ENCODE assay signal across 8 cellular contexts in the genomic region with DNA sequence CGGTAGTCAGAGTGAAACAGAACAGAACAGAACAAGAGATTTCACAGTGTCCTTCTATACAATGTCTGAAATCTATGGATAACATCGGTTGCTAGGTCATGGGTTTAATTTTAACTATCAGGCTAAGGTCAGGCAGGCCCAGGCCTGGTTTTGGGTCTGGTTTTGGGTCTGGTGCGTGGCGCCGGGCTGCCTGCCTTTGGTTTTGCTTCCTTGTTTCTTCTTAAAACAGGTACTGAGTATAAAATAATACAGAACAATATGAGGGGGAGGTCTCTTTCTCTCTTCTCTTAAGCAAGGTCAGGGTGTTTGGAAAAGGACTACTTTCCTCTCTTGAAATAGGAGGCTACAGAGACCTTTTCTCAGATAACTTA. TPM values are rescaled to one million over a fixed set of nuclear protein-coding genes. Genes with fewer than 3 reads are reported as not detected.
A peak's percentile ranks its signal among the peaks of the same experiment; 100 is the strongest.
DNase-seq lines count a peak whose midpoint lies in the region; ATAC-seq, FAIRE-seq and TF ChIP-seq lines count a peak whose summit lies in the region.

No MANE protein-coding gene starts in this region.

- peak overlapping the region; percentile 48 to 75; a peak in 3 of 4 replicates for H3K4me3 ChIP-seq in DND-41 (ENCODE audit: low read depth in 1 of 2, low read length in 2 of 2)
- peak overlapping the region; percentile 99 for H3K4me3 ChIP-seq in MM.1S (ENCODE audit: low read length)
- peak overlapping the region; percentile 89 for H3K4me3 ChIP-seq in trophoblast cell (ENCODE audit: low read depth, low read length)

- H3K9me2 ChIP-seq in MM.1S (replicated peaks; ENCODE audit: insufficient read depth, low read length), result no peaks in the 10 kb centered on the region

- no peak overlapping the region for H2BK120ac ChIP-seq in trophoblast cell (ENCODE audit: insufficient read depth, low read length, poor library complexity)

- H4K91ac ChIP-seq in trophoblast cell (ENCODE audit: low read depth, low read length), result no peak overlapping the region

- H3K27me3 ChIP-seq in DND-41 (ENCODE audit: insufficient read depth, low read length, poor library complexity) (no peaks in the 10 kb centered on the region), MM.1S (replicated peaks; ENCODE audit: insufficient read depth, low read length) (no peaks in the 10 kb centered on the region), trophoblast cell (ENCODE audit: insufficient read depth, low read length) (no peaks in the 10 kb centered on the region)

- H3K36me3 Mint-ChIP-seq in endothelial cell (ENCODE audit: low read depth, unreplicated experiment), result peaks cover 6% of the 10 kb centered on the region

- no peak for FAIRE-seq in GM19239 (lab: Jason Lieb, UNC)

- peaks cover 14% of the 10 kb centered on the region for H3K79me1 ChIP-seq in trophoblast cell (ENCODE audit: low read length)

- peaks cover 28% of the 10 kb centered on the region for H3K4me1 Mint-ChIP-seq in endothelial cell (ENCODE audit: unreplicated experiment)

- no CpG with 5 or more reads among the region's 5 CpGs for WGBS in trophoblast cell (ENCODE audit: extremely low coverage, insufficient coverage, insufficient read length)

- H3K9ac ChIP-seq in DND-41 (ENCODE audit: low read depth, low read length), result peak overlapping the region; percentile 92
- peak overlapping the region; percentile 99 for H3K9ac ChIP-seq in MM.1S (ENCODE audit: low read length)
- H3K9ac ChIP-seq in trophoblast cell (ENCODE audit: low read length), result no peak overlapping the region

- H3K14ac ChIP-seq in trophoblast cell (ENCODE audit: low read length), result no peak overlapping the region

- H3F3A ChIP-seq in MM.1S (ENCODE audit: insufficient read depth, low read length), result peaks cover 49% of the 10 kb centered on the region

- no peak overlapping the region for H2BK12ac ChIP-seq in trophoblast cell (ENCODE audit: low read length)

- no peak for ATAC-seq in DND-41 (ENCODE audit: insufficient read depth, low read depth)

- H3K9me3 Mint-ChIP-seq in endothelial cell (ENCODE audit: unreplicated experiment), result no peaks in the 10 kb centered on the region

- H2AK5ac ChIP-seq in trophoblast cell (ENCODE audit: low read length), result no peak overlapping the region

- H3K79me2 ChIP-seq in DND-41 (ENCODE audit: insufficient read depth, low read length) (peaks cover 69% of the 10 kb centered on the region), MM.1S (ENCODE audit: low read length) (peaks cover 63% of the 10 kb centered on the region), trophoblast cell (ENCODE audit: control insufficient read depth, insufficient read depth, low read length, poor library complexity) (peaks cover 33% of the 10 kb centered on the region)

- peak overlapping the region; percentile 83 for H3K4ac ChIP-seq in trophoblast cell (ENCODE audit: low read depth, low read length)

- peaks cover 54% of the 10 kb centered on the region for H4K20me1 ChIP-seq in DND-41 (ENCODE audit: insufficient read depth, low read length)
- H4K20me1 ChIP-seq in MM.1S (ENCODE audit: insufficient read depth, low read length), result peaks cover 16% of the 10 kb centered on the region

- TF ChIP-seq CTCF in DND-41 (IDR thresholded peaks at IDR 0.05; ENCODE audit: borderline replicate concordance, extremely low read depth, low read length, poor library complexity, severe bottlenecking) (no peak), MM.1S (IDR thresholded peaks at IDR 0.05; ENCODE audit: low read length) (no peak), endothelial cell (IDR thresholded peaks at IDR 0.05; ENCODE audit: unreplicated experiment) (no peak)

- H3K36me3 ChIP-seq in DND-41 (ENCODE audit: insufficient read depth, low read length) (peaks cover 35% of the 10 kb centered on the region), MM.1S (replicated peaks; ENCODE audit: insufficient read depth, low read length) (peaks cover 5% of the 10 kb centered on the region; the same call in 1 of the 2 replicates), trophoblast cell (ENCODE audit: control insufficient read depth in 1 of 2, insufficient read depth in 2 of 2, low read length in 2 of 2) (peaks cover 23 to 31% of the 10 kb centered on the region in 2 experiments)

- no peak overlapping the region; the same call in 1 of the 2 replicates for H2AFZ ChIP-seq in DND-41 (ENCODE audit: low read depth, low read length)
- H2AFZ ChIP-seq in MM.1S (ENCODE audit: low read length), result no peak overlapping the region
- no peak overlapping the region for H2AFZ ChIP-seq in trophoblast cell (ENCODE audit: insufficient read depth, low read length, poor library complexity)

- H3K4me2 ChIP-seq in DND-41 (ENCODE audit: insufficient read depth, low read length) (peak overlapping the region; percentile 79), MM.1S (ENCODE audit: low read depth, low read length) (peak overlapping the region; percentile 99), trophoblast cell (ENCODE audit: low read length) (peak overlapping the region; percentile 65)

- H2BK5ac ChIP-seq in trophoblast cell (ENCODE audit: low read depth, low read length, poor library complexity), result peak overlapping the region; percentile 64

- H3K27me3 Mint-ChIP-seq in endothelial cell (ENCODE audit: unreplicated experiment), result peaks cover 4% of the 10 kb centered on the region

- no peak overlapping the region for H4K12ac ChIP-seq in trophoblast cell (ENCODE audit: low read depth, low read length)

- no peak overlapping the region for H4K8ac ChIP-seq in trophoblast cell (ENCODE audit: low read depth, low read length)

- H3K18ac ChIP-seq in trophoblast cell (ENCODE audit: low read length), result no peak overlapping the region

- H3K27ac ChIP-seq in DND-41 (ENCODE audit: low read length) (peak overlapping the region; percentile 90), MM.1S (ENCODE audit: low read length) (peak overlapping the region; percentile 73; the same call in 1 of the 2 replicates), trophoblast cell (ENCODE audit: low read depth, low read length) (peak overlapping the region; percentile 72)

- peak overlapping the region; percentile 97 for H3K4me3 Mint-ChIP-seq in endothelial cell (ENCODE audit: unreplicated experiment)

- H3K27ac Mint-ChIP-seq in endothelial cell (ENCODE audit: unreplicated experiment), result peak overlapping the region; percentile 93

- peaks cover 64% of the 10 kb centered on the region for H3K4me1 ChIP-seq in DND-41 (ENCODE audit: insufficient read depth, low read length)
- peaks cover 44% of the 10 kb centered on the region for H3K4me1 ChIP-seq in MM.1S (ENCODE audit: low read length)
- H3K4me1 ChIP-seq in trophoblast cell (ENCODE audit: control insufficient read depth in 1 of 2, insufficient read depth in 2 of 2, low read length in 2 of 2), result peaks cover 11 to 16% of the 10 kb centered on the region in 2 experiments

- no peak for DNase-seq in DND-41
- no peak for DNase-seq in MM.1S
- DNase-seq in endothelial cell (ENCODE audit: low spot score), result no peak
- no peak for DNase-seq in trophoblast cell
- DNase-seq in anterior cingulate cortex (lab: John Stamatoyannopoulos, UW), result no peak
- DNase-seq in NCI-H345 treated with DMSO at 0.1 percent for 48 hours (lab: John Stamatoyannopoulos, UW; ENCODE audit: unreplicated experiment), result no peak
- no peak for DNase-seq in NCI-H526 treated with DMSO at 0.1 percent for 48 hours (lab: John Stamatoyannopoulos, UW)
- DNase-seq in GM19239 (ENCODE audit: insufficient read length, low spot score), result no peak

- H3K9me3 ChIP-seq in DND-41 (ENCODE audit: insufficient read depth, low read length, severe bottlenecking), result no peaks in the 10 kb centered on the region
- H3K9me3 ChIP-seq in MM.1S (replicated peaks; ENCODE audit: insufficient read depth, low read length), result no peaks in the 10 kb centered on the region
- no peaks in the 10 kb centered on the region for H3K9me3 ChIP-seq in trophoblast cell (ENCODE audit: insufficient read depth, low read depth, low read length)

- H3K23ac ChIP-seq in trophoblast cell (ENCODE audit: low read length), result no peak overlapping the region

RNA-seq across cellular contexts. Expression of a gene that starts 1.4 kb away (rescaled TPM):
- 31.5 TPM for total RNA-seq in endothelial cell (ENCODE audit: unreplicated experiment)
- 53.2 and 56.0 TPM in 2 replicates for polyA plus RNA-seq in trophoblast cell (2013)

RNA-seq across cellular contexts. Expression of a gene that starts 16.2 kb away (rescaled TPM):
- total RNA-seq in endothelial cell (ENCODE audit: unreplicated experiment), result 6.6 TPM
- polyA plus RNA-seq in trophoblast cell (2013), result 5.7 and 6.2 TPM in 2 replicates
